In genomic region chr15:66356069-66356358, GRCh38 we compare ENCODE assay signal across 8 cellular contexts. TPM values are rescaled to one million over a fixed set of nuclear protein-coding genes. Genes with fewer than 3 reads are reported as not detected.
DNase-seq lines count a peak whose midpoint lies in the region; ATAC-seq and TF ChIP-seq lines count a peak whose summit lies in the region.

No MANE protein-coding gene starts in this region.

- H3K9me2 ChIP-seq in Loucy (replicated peaks; ENCODE audit: low read depth, low read length) = no peaks in the 10 kb centered on the region

- TF ChIP-seq CTCF in GM12865 (IDR thresholded peaks at IDR 0.05; ENCODE audit: insufficient read depth, low read depth, low read length, missing control alignments) (no peak), Loucy (conservative IDR thresholded peaks at IDR 0.05; ENCODE audit: low read length) (no peak), parathyroid adenoma (IDR thresholded peaks at IDR 0.05) (no peak)

- peak overlapping the region; percentile 2 for H3K27ac ChIP-seq in parathyroid adenoma

- H3K4me3 ChIP-seq in GM12865 (ENCODE audit: low read depth, low read length) (peak overlapping the region; percentile 65), Loucy (ENCODE audit: low read length, poor library complexity, severe bottlenecking) (peak overlapping the region; percentile 88), endocrine pancreas (ENCODE audit: control insufficient read depth, insufficient read depth, low read length) (peak overlapping the region; percentile 42), parathyroid adenoma (ENCODE audit: low read depth, low read length) (peak overlapping the region; percentile 47)

- H3K79me2 ChIP-seq in Loucy (ENCODE audit: insufficient read depth, low read length) (peaks cover 36% of the 10 kb centered on the region), parathyroid adenoma (no peaks in the 10 kb centered on the region)

- H3K9me3 ChIP-seq in Loucy (ENCODE audit: insufficient read depth, low read depth, low read length) (no peaks in the 10 kb centered on the region), endocrine pancreas (ENCODE audit: control insufficient read depth, low read length) (no peaks in the 10 kb centered on the region), parathyroid adenoma (ENCODE audit: control insufficient read depth, low read length) (no peaks in the 10 kb centered on the region)

- 0 out of 2 replicates have a peak, but pooled peaks cover 2% of the 10 kb centered on the region for H3F3A ChIP-seq in Loucy (ENCODE audit: low read depth)

- H3K9ac ChIP-seq in Loucy (ENCODE audit: low read depth, low read length, poor library complexity, severe bottlenecking) = peak overlapping the region; percentile 90
- peak overlapping the region; percentile 66 for H3K9ac ChIP-seq in endocrine pancreas (ENCODE audit: control insufficient read depth, insufficient read depth, low read length)
- no peak overlapping the region for H3K9ac ChIP-seq in parathyroid adenoma

- H3K4me2 ChIP-seq in Loucy (ENCODE audit: low read depth, low read length, poor library complexity, severe bottlenecking) (peak overlapping the region; percentile 79), parathyroid adenoma (ENCODE audit: low read length) (peak overlapping the region; percentile 72)

- peaks cover 7% of the 10 kb centered on the region for H4K20me1 ChIP-seq in Loucy (ENCODE audit: insufficient read depth, low read length, poor library complexity, severe bottlenecking)

- no peak for ATAC-seq in GM19467 (IDR thresholded peaks at IDR 0.05; ENCODE audit: unreplicated experiment)

- H3K4me1 ChIP-seq in Loucy (ENCODE audit: insufficient read depth, low read length, poor library complexity, severe bottlenecking) (peaks cover 15% of the 10 kb centered on the region), endocrine pancreas (ENCODE audit: control insufficient read depth, insufficient read depth, low read length) (no peaks in the 10 kb centered on the region), parathyroid adenoma (no peaks in the 10 kb centered on the region)

- H2AFZ ChIP-seq in Loucy (ENCODE audit: low read length) (peak overlapping the region; percentile 92), parathyroid adenoma (peak overlapping the region; percentile 80)

- H3K27me3 ChIP-seq in Loucy (ENCODE audit: insufficient read depth, low read length, poor library complexity, severe bottlenecking) = no peaks in the 10 kb centered on the region
- H3K27me3 ChIP-seq in endocrine pancreas (ENCODE audit: control insufficient read depth, insufficient read depth, low read length) = no peaks in the 10 kb centered on the region
- no peaks in the 10 kb centered on the region for H3K27me3 ChIP-seq in parathyroid adenoma (ENCODE audit: control insufficient read depth, insufficient read depth, low read length)

- DNase-seq in GM12865 (ENCODE audit: low read depth) (no peak), glomerular visceral epithelial cell (ENCODE audit: extremely low spot score) (no peak), mucosa of gallbladder (ENCODE audit: low spot score) (no peak), kidney tubule cell (ENCODE audit: low spot score) (no peak)

- H3K36me3 ChIP-seq in Loucy (ENCODE audit: insufficient read depth, low read length) (peaks cover 12% of the 10 kb centered on the region; the same call in 1 of the 2 replicates), endocrine pancreas (ENCODE audit: control insufficient read depth, insufficient read depth, low read length) (no peaks in the 10 kb centered on the region), parathyroid adenoma (ENCODE audit: control insufficient read depth, insufficient read depth, low read length) (no peaks in the 10 kb centered on the region)

RNA-seq across cellular contexts. Expression of gene TIPIN, which starts 0.5 kb away (rescaled TPM):
- total RNA-seq in mucosa of gallbladder = 4.0 TPM

RNA-seq across cellular contexts. Expression of gene MAP2K1, which starts 30.7 kb away (rescaled TPM):
- total RNA-seq in mucosa of gallbladder = 48.2 TPM
